1 cellular context compared by ENCODE assay signal in the genomic region with DNA sequence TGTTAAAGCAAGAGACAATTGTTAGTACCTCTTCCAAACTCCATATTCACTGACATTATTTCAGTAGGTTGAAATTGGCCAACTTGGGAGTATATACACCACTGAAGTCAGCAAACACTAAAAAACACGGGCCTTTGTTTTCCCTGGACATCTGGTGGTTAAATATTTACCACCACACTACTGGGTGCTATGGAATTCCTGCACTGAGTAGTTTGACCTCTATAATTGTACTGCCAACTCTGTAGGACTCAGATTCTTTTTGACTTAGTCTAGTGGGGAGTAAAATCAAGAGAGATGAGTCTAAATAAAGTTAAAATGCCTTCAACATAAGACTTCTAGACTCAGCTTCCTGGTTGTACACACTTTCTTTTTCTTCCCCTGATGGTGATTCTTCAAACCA.
TF ChIP-seq lines count a peak whose summit lies in the region.

No MANE protein-coding gene starts in this region.

TF ChIP-seq in HepG2, 621 proteins besides CTCF, POLR2A, EP300 and RAD21 (continued from another document and continues in another):
- TF ChIP-seq, protein P1, sequence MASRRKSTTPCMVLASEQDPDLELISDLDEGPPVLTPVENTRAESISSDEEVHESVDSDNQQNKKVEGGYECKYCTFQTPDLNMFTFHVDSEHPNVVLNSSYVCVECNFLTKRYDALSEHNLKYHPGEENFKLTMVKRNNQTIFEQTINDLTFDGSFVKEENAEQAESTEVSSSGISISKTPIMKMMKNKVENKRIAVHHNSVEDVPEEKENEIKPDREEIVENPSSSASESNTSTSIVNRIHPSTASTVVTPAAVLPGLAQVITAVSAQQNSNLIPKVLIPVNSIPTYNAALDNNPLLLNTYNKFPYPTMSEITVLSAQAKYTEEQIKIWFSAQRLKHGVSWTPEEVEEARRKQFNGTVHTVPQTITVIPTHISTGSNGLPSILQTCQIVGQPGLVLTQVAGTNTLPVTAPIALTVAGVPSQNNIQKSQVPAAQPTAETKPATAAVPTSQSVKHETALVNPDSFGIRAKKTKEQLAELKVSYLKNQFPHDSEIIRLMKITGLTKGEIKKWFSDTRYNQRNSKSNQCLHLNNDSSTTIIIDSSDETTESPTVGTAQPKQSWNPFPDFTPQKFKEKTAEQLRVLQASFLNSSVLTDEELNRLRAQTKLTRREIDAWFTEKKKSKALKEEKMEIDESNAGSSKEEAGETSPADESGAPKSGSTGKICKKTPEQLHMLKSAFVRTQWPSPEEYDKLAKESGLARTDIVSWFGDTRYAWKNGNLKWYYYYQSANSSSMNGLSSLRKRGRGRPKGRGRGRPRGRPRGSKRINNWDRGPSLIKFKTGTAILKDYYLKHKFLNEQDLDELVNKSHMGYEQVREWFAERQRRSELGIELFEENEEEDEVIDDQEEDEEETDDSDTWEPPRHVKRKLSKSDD (CRISPR knock-in tag; IDR thresholded peaks at IDR 0.05; ENCODE audit: low read depth) = no peak
- TF ChIP-seq, protein P2, sequence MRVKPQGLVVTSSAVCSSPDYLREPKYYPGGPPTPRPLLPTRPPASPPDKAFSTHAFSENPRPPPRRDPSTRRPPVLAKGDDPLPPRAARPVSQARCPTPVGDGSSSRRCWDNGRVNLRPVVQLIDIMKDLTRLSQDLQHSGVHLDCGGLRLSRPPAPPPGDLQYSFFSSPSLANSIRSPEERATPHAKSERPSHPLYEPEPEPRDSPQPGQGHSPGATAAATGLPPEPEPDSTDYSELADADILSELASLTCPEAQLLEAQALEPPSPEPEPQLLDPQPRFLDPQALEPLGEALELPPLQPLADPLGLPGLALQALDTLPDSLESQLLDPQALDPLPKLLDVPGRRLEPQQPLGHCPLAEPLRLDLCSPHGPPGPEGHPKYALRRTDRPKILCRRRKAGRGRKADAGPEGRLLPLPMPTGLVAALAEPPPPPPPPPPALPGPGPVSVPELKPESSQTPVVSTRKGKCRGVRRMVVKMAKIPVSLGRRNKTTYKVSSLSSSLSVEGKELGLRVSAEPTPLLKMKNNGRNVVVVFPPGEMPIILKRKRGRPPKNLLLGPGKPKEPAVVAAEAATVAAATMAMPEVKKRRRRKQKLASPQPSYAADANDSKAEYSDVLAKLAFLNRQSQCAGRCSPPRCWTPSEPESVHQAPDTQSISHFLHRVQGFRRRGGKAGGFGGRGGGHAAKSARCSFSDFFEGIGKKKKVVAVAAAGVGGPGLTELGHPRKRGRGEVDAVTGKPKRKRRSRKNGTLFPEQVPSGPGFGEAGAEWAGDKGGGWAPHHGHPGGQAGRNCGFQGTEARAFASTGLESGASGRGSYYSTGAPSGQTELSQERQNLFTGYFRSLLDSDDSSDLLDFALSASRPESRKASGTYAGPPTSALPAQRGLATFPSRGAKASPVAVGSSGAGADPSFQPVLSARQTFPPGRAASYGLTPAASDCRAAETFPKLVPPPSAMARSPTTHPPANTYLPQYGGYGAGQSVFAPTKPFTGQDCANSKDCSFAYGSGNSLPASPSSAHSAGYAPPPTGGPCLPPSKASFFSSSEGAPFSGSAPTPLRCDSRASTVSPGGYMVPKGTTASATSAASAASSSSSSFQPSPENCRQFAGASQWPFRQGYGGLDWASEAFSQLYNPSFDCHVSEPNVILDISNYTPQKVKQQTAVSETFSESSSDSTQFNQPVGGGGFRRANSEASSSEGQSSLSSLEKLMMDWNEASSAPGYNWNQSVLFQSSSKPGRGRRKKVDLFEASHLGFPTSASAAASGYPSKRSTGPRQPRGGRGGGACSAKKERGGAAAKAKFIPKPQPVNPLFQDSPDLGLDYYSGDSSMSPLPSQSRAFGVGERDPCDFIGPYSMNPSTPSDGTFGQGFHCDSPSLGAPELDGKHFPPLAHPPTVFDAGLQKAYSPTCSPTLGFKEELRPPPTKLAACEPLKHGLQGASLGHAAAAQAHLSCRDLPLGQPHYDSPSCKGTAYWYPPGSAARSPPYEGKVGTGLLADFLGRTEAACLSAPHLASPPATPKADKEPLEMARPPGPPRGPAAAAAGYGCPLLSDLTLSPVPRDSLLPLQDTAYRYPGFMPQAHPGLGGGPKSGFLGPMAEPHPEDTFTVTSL (CRISPR knock-in tag; IDR thresholded peaks at IDR 0.05; ENCODE audit: borderline replicate concordance) = peak; percentile 84; the same call in 1 of the 2 replicates
- TF ChIP-seq SP2 (CRISPR knock-in tag; IDR thresholded peaks at IDR 0.05) (no peak), TBX2 (CRISPR knock-in tag; IDR thresholded peaks at IDR 0.05; ENCODE audit: borderline replicate concordance) (peak; percentile 50; the same call in 1 of the 2 replicates), KDM1A (CRISPR knock-in tag; IDR thresholded peaks at IDR 0.05) (0 out of 2 replicates have a peak, but pooled peaks have one; percentile 19), ZNF20 (CRISPR knock-in tag; IDR thresholded peaks at IDR 0.05) (no peak), CENPT (CRISPR knock-in tag; IDR thresholded peaks at IDR 0.05; ENCODE audit: low read depth) (no peak), KDM5A (IDR thresholded peaks at IDR 0.05; ENCODE audit: borderline replicate concordance, low read length) (no peak), ZZZ3 (CRISPR knock-in tag; IDR thresholded peaks at IDR 0.05; ENCODE audit: borderline replicate concordance) (no peak), ZFP37 (CRISPR knock-in tag; IDR thresholded peaks at IDR 0.05; ENCODE audit: borderline replicate concordance) (no peak), ZNF589 (CRISPR knock-in tag; conservative IDR thresholded peaks at IDR 0.05) (no peak), SATB2 (CRISPR knock-in tag; IDR thresholded peaks at IDR 0.05) (no peak), ZNF670 (CRISPR knock-in tag; IDR thresholded peaks at IDR 0.05; ENCODE audit: borderline replicate concordance) (no peak), ZSCAN22 (CRISPR knock-in tag; IDR thresholded peaks at IDR 0.05) (no peak), ZNF749 (CRISPR knock-in tag; IDR thresholded peaks at IDR 0.05; ENCODE audit: borderline replicate concordance) (no peak), NCOA1 (CRISPR knock-in tag; IDR thresholded peaks at IDR 0.05) (no peak), RNF2 (conservative IDR thresholded peaks at IDR 0.05; ENCODE audit: low read depth) (no peak), BHLHE40 (IDR thresholded peaks at IDR 0.05; ENCODE audit: low read length) (peak; percentile 58; the same call in 1 of the 2 replicates), KLF12 (CRISPR knock-in tag; IDR thresholded peaks at IDR 0.05; ENCODE audit: borderline replicate concordance) (no peak), EHMT2 (IDR thresholded peaks at IDR 0.05; ENCODE audit: borderline replicate concordance, low read depth, low read length) (peak; percentile 29; the same call in 1 of the 2 replicates), ZSCAN20 (CRISPR knock-in tag; IDR thresholded peaks at IDR 0.05; ENCODE audit: borderline replicate concordance) (0 out of 2 replicates have a peak, but pooled peaks have one; percentile 39), ZNF557 (CRISPR knock-in tag; IDR thresholded peaks at IDR 0.05) (0 out of 2 replicates have a peak, but pooled peaks have one; percentile 45), ZNF207 (IDR thresholded peaks at IDR 0.05; ENCODE audit: borderline replicate concordance) (no peak), FOXO1 (CRISPR knock-in tag; IDR thresholded peaks at IDR 0.05) (peak; percentile 64), SIX1 (CRISPR knock-in tag; IDR thresholded peaks at IDR 0.05; ENCODE audit: borderline replicate concordance) (peak; percentile 35; the same call in 1 of the 2 replicates), CHCHD3 (CRISPR knock-in tag; IDR thresholded peaks at IDR 0.05) (no peak), ZNF614 (CRISPR knock-in tag; IDR thresholded peaks at IDR 0.05; ENCODE audit: borderline replicate concordance) (no peak), ZNF652 (CRISPR knock-in tag; IDR thresholded peaks at IDR 0.05; ENCODE audit: borderline replicate concordance, low read depth) (peak; percentile 59; the same call in 1 of the 2 replicates), ZNF569 (CRISPR knock-in tag; IDR thresholded peaks at IDR 0.05; ENCODE audit: borderline replicate concordance) (no peak), CEBPB (IDR thresholded peaks at IDR 0.05; ENCODE audit: borderline replicate concordance, low read depth, low read length) (no peak)
- TF ChIP-seq, protein P3, sequence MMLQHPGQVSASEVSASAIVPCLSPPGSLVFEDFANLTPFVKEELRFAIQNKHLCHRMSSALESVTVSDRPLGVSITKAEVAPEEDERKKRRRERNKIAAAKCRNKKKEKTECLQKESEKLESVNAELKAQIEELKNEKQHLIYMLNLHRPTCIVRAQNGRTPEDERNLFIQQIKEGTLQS (CRISPR knock-in tag; IDR thresholded peaks at IDR 0.05) = no peak
- TF ChIP-seq, protein P4, sequence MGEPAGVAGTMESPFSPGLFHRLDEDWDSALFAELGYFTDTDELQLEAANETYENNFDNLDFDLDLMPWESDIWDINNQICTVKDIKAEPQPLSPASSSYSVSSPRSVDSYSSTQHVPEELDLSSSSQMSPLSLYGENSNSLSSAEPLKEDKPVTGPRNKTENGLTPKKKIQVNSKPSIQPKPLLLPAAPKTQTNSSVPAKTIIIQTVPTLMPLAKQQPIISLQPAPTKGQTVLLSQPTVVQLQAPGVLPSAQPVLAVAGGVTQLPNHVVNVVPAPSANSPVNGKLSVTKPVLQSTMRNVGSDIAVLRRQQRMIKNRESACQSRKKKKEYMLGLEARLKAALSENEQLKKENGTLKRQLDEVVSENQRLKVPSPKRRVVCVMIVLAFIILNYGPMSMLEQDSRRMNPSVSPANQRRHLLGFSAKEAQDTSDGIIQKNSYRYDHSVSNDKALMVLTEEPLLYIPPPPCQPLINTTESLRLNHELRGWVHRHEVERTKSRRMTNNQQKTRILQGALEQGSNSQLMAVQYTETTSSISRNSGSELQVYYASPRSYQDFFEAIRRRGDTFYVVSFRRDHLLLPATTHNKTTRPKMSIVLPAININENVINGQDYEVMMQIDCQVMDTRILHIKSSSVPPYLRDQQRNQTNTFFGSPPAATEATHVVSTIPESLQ (CRISPR knock-in tag; conservative IDR thresholded peaks at IDR 0.05) = no peak
- TF ChIP-seq, protein P5, sequence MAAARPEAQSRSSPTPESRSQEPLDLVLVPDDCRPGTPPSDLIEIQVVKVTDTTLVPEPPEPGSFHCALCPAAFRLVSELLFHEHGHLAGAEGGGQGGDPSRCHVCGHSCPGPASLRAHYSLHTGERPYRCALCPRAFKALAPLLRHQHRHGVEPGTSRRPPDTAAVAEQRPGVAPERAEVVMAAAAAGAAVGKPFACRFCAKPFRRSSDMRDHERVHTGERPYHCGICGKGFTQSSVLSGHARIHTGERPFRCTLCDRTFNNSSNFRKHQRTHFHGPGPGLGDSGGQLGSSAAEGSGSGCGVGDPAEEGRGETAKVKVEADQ (CRISPR knock-in tag; IDR thresholded peaks at IDR 0.05; ENCODE audit: borderline replicate concordance) = no peak
- TF ChIP-seq, protein P6, sequence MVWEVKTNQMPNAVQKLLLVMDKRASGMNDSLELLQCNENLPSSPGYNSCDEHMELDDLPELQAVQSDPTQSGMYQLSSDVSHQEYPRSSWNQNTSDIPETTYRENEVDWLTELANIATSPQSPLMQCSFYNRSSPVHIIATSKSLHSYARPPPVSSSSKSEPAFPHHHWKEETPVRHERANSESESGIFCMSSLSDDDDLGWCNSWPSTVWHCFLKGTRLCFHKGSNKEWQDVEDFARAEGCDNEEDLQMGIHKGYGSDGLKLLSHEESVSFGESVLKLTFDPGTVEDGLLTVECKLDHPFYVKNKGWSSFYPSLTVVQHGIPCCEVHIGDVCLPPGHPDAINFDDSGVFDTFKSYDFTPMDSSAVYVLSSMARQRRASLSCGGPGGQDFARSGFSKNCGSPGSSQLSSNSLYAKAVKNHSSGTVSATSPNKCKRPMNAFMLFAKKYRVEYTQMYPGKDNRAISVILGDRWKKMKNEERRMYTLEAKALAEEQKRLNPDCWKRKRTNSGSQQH (CRISPR knock-in tag; IDR thresholded peaks at IDR 0.05; ENCODE audit: low read depth) = no peak
- TF ChIP-seq, protein P7, sequence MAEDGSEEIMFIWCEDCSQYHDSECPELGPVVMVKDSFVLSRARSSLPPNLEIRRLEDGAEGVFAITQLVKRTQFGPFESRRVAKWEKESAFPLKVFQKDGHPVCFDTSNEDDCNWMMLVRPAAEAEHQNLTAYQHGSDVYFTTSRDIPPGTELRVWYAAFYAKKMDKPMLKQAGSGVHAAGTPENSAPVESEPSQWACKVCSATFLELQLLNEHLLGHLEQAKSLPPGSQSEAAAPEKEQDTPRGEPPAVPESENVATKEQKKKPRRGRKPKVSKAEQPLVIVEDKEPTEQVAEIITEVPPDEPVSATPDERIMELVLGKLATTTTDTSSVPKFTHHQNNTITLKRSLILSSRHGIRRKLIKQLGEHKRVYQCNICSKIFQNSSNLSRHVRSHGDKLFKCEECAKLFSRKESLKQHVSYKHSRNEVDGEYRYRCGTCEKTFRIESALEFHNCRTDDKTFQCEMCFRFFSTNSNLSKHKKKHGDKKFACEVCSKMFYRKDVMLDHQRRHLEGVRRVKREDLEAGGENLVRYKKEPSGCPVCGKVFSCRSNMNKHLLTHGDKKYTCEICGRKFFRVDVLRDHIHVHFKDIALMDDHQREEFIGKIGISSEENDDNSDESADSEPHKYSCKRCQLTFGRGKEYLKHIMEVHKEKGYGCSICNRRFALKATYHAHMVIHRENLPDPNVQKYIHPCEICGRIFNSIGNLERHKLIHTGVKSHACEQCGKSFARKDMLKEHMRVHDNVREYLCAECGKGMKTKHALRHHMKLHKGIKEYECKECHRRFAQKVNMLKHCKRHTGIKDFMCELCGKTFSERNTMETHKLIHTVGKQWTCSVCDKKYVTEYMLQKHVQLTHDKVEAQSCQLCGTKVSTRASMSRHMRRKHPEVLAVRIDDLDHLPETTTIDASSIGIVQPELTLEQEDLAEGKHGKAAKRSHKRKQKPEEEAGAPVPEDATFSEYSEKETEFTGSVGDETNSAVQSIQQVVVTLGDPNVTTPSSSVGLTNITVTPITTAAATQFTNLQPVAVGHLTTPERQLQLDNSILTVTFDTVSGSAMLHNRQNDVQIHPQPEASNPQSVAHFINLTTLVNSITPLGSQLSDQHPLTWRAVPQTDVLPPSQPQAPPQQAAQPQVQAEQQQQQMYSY (CRISPR knock-in tag; IDR thresholded peaks at IDR 0.05) = no peak
- TF ChIP-seq, protein P8, sequence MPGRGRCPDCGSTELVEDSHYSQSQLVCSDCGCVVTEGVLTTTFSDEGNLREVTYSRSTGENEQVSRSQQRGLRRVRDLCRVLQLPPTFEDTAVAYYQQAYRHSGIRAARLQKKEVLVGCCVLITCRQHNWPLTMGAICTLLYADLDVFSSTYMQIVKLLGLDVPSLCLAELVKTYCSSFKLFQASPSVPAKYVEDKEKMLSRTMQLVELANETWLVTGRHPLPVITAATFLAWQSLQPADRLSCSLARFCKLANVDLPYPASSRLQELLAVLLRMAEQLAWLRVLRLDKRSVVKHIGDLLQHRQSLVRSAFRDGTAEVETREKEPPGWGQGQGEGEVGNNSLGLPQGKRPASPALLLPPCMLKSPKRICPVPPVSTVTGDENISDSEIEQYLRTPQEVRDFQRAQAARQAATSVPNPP (CRISPR knock-in tag; IDR thresholded peaks at IDR 0.05) = no peak
- TF ChIP-seq, protein P9, sequence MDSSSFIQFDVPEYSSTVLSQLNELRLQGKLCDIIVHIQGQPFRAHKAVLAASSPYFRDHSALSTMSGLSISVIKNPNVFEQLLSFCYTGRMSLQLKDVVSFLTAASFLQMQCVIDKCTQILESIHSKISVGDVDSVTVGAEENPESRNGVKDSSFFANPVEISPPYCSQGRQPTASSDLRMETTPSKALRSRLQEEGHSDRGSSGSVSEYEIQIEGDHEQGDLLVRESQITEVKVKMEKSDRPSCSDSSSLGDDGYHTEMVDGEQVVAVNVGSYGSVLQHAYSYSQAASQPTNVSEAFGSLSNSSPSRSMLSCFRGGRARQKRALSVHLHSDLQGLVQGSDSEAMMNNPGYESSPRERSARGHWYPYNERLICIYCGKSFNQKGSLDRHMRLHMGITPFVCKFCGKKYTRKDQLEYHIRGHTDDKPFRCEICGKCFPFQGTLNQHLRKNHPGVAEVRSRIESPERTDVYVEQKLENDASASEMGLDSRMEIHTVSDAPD (CRISPR knock-in tag; IDR thresholded peaks at IDR 0.05) = no peak
